14 cellular contexts compared by ENCODE assay signal in the genomic region with DNA sequence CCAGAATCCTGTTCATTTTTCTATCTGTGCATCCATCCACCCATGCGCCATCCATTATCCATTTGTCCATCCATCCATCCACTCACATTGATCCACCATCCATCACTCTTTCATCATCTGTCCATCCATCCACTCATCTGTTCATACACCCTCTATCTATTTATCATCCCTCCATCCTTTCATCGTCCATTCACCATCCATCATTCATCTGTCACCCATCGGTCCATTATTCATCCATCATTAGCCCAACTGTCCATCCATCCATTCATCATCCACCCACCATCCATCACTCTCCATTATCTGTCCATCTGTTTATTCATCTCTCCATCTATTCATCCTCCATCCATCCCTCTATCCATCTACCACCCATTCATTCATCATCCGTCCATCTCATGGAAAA.
A peak's percentile ranks its signal among the peaks of the same experiment; 100 is the strongest.
DNase-seq lines count a peak whose midpoint lies in the region; ATAC-seq and TF ChIP-seq lines count a peak whose summit lies in the region.
"Had no signal": no experiment of that assay in that cellular context is flagged by ENCODE, and none has a peak within 500 bp of the region (broad histone marks: within the 10 kb centered on the region; RNA-seq: fewer than 3 reads in every experiment).

No MANE protein-coding gene starts in this region.

- peak overlapping the region; percentile 19 for H3K4me3 Mint-ChIP-seq in Calu3 (ENCODE audit: low read depth, unreplicated experiment)
- H3K4me3 Mint-ChIP-seq: CD8-positive, alpha-beta T cell; HFFc6 had no signal

- peaks cover 13% of the 10 kb centered on the region for H3K36me3 Mint-ChIP-seq in Calu3 (ENCODE audit: insufficient read depth, unreplicated experiment)
- H3K36me3 Mint-ChIP-seq: CD8-positive, alpha-beta T cell had no signal

- H3K27ac Mint-ChIP-seq in Calu3 (ENCODE audit: unreplicated experiment) = peak overlapping the region; percentile 74
- H3K27ac Mint-ChIP-seq: CD8-positive, alpha-beta T cell; HFFc6 had no signal

- no peaks in the 10 kb centered on the region for H3K9me2 ChIP-seq in PC-9 (ENCODE audit: insufficient read depth)

- H3K4me1 ChIP-seq in PC-9 (replicated peaks; ENCODE audit: insufficient read depth) (peaks cover 81% of the 10 kb centered on the region), esophagus squamous epithelium (peaks cover 17 to 61% (median 28%) of the 10 kb centered on the region in 3 donors), thyroid gland (peaks cover 59 to 60% of the 10 kb centered on the region in 2 donors)

- ATAC-seq in HG03460 (IDR thresholded peaks at IDR 0.05; ENCODE audit: unreplicated experiment) = no peak
- ATAC-seq: CD8-positive, alpha-beta T cell; Right ventricle myocardium inferior had no signal

- H2AFZ ChIP-seq in PC-9 = no peak overlapping the region

- H3K4me3 ChIP-seq in PC-9 (no peak overlapping the region), esophagus squamous epithelium (no peak overlapping the region), thyroid gland (replicated peaks in 1 of 3) (no peak overlapping the region)
- H3K4me3 ChIP-seq: BLaER1 treated with 17β-estradiol and CSF1 and Interleukin-3, amounts not matched to agents 10 nM and 100 nM had no signal

- H3K27me3 ChIP-seq in PC-9 (ENCODE audit: insufficient read depth, low read depth) (no peaks in the 10 kb centered on the region), esophagus squamous epithelium (no peaks in the 10 kb centered on the region), thyroid gland (no peaks in the 10 kb centered on the region)
- H3K27me3 ChIP-seq: BLaER1 treated with 17β-estradiol and CSF1 and Interleukin-3, amounts not matched to agents 10 nM and 100 nM had no signal

- POLR2A ChIA-PET in PC-9 (lab: Charles Lee; ENCODE audit: unreplicated experiment) = interaction anchor here (0.6 to 1.4 kb wide), 7 partner anchors 18 to 261 kb away, joined by 3 to 11 read pairs (median 3); no protein-coding TSS in a partner anchor

- no peak for DNase-seq in Calu3
- DNase-seq in PC-9 = no peak
- DNase-seq in esophagus squamous epithelium (lab: John Stamatoyannopoulos, UW) = no peak
- no peak for DNase-seq in thyroid gland
- DNase-seq in stimulated activated CD4-positive, alpha-beta T cell treated with anti-CD3 and anti-CD28 coated beads, Interleukin-2, amount 100 ng/mL, for 24 hours = no peak
- DNase-seq in SKM-1 (lab: John Stamatoyannopoulos, UW; ENCODE audit: unreplicated experiment) = no peak
- DNase-seq: CD8-positive, alpha-beta T cell; HFFc6; NCI-H1417 treated with DMSO at 0.1 percent for 48 hours; NCI-H1930; NCI-H526 had no signal

- intact Hi-C loops in Calu3 (cut with micrococcal nuclease; ENCODE audit: unreplicated experiment) (loop anchor here (1.0 kb wide), 1 partner anchor 46 kb away; no protein-coding TSS in a partner anchor), PC-9 (cut with micrococcal nuclease; ENCODE audit: unreplicated experiment) (loop anchor here (1.0 to 2.0 kb wide), 10 partner anchors 9 to 323 kb away; no protein-coding TSS in a partner anchor), esophagus squamous epithelium (cut with DNase I) (no loop called here), thyroid gland (cut with DNase I) (no loop called here)

- H3K9me3 ChIP-seq in PC-9 (ENCODE audit: insufficient read depth, low read depth) (peaks cover 6% of the 10 kb centered on the region; the same call in 1 of the 2 replicates), esophagus squamous epithelium (no peaks in the 10 kb centered on the region), thyroid gland (no peaks in the 10 kb centered on the region)

- no peaks in the 10 kb centered on the region for H4K20me1 ChIP-seq in PC-9 (ENCODE audit: insufficient read depth)
- H4K20me1 ChIP-seq: BLaER1 treated with 17β-estradiol and CSF1 and Interleukin-3, amounts not matched to agents 10 nM and 100 nM had no signal

- no peak for TF ChIP-seq CTCF in Calu3 (IDR thresholded peaks at IDR 0.05; ENCODE audit: unreplicated experiment)
- no peak for TF ChIP-seq CTCF in PC-9 (conservative IDR thresholded peaks at IDR 0.05)
- no peak for TF ChIP-seq CTCF in esophagus squamous epithelium (IDR thresholded peaks at IDR 0.05)
- no peak for TF ChIP-seq CTCF in thyroid gland (IDR thresholded peaks at IDR 0.05)

- peaks cover 6% of the 10 kb centered on the region for H3K9me3 Mint-ChIP-seq in Calu3 (ENCODE audit: low read depth, unreplicated experiment)
- H3K9me3 Mint-ChIP-seq: CD8-positive, alpha-beta T cell had no signal

- H3F3A ChIP-seq in PC-9 (ENCODE audit: insufficient read depth, low read depth) = peaks cover 56% of the 10 kb centered on the region

- CTCF ChIA-PET in Calu3 (lab: Charles Lee) (interaction anchor here (0.6 to 1.9 kb wide), 5 partner anchors 20 to 230 kb away, joined by 3 to 13 read pairs (median 5); no protein-coding TSS in a partner anchor), PC-9 (lab: Charles Lee) (no interaction called here)

- H3K36me3 ChIP-seq in PC-9 (ENCODE audit: low read depth) (no peaks in the 10 kb centered on the region), esophagus squamous epithelium (no peaks in the 10 kb centered on the region), thyroid gland (no peaks in the 10 kb centered on the region)
- H3K36me3 ChIP-seq: BLaER1 treated with 17β-estradiol and CSF1 and Interleukin-3, amounts not matched to agents 10 nM and 100 nM had no signal

- H3K27ac ChIP-seq in PC-9 = peak overlapping the region; percentile 94
- peak overlapping the region; percentile 49 to 90 (median 82) for H3K27ac ChIP-seq in esophagus squamous epithelium
- H3K27ac ChIP-seq in thyroid gland = peak overlapping the region; percentile 83 to 94 (median 91)
- H3K27ac ChIP-seq: BLaER1 treated with 17β-estradiol and CSF1 and Interleukin-3, amounts not matched to agents 10 nM and 100 nM had no signal

- peaks cover 11% of the 10 kb centered on the region; the same call in 1 of the 2 replicates for H3K79me2 ChIP-seq in PC-9 (ENCODE audit: low read depth)

- BruUV-seq in Calu3 (replicated peaks; lab: Mats Ljungman, UMichigan) (no TSS peak), PC-9 (replicated peaks; lab: Mats Ljungman, UMichigan) (no TSS peak)

- 71 to 89% methylated on average over 4 of the region's 4 CpGs for WGBS in esophagus squamous epithelium, 2 donors
- 83 to 94% methylated on average over 4 of the region's 4 CpGs for WGBS in thyroid gland, 2 donors

- H3K27me3 Mint-ChIP-seq in Calu3 (ENCODE audit: unreplicated experiment) = no peaks in the 10 kb centered on the region

- peak overlapping the region; percentile 73 for H3K4me2 ChIP-seq in PC-9
- H3K4me2 ChIP-seq: BLaER1 treated with 17β-estradiol and CSF1 and Interleukin-3, amounts not matched to agents 10 nM and 100 nM had no signal

- peaks cover 58% of the 10 kb centered on the region for H3K4me1 Mint-ChIP-seq in Calu3 (ENCODE audit: low read depth, unreplicated experiment)

- TF ChIP-seq POLR2A in esophagus squamous epithelium (IDR thresholded peaks at IDR 0.05) = no peak
- TF ChIP-seq POLR2A in thyroid gland (IDR thresholded peaks at IDR 0.05) = no peak

Comparison
In these comparisons a context has a peak if more than half of its experiments do, and no peak if none do; other contexts are left out.
1. intact Hi-C loops: an anchor here in Calu3 (1.0 kb wide) and PC-9 (1.0 to 2.0 kb wide); none called in esophagus squamous epithelium and thyroid gland.